1 cellular context compared by ENCODE assay signal in genomic region chr6:33700391-33701050, GRCh38.
A peak's percentile ranks its signal among the peaks of the same experiment; 100 is the strongest.
TF ChIP-seq lines count a peak whose summit lies in the region.

No MANE protein-coding gene starts in this region.

TF ChIP-seq in H1, 55 proteins besides CTCF, POLR2A, EP300 and RAD21:
- 0 out of 2 replicates have a peak, but pooled peaks have one; percentile 26 for TF ChIP-seq POLR2AphosphoS5 (IDR thresholded peaks at IDR 0.05; ENCODE audit: low read depth, low read length)
- no peak for TF ChIP-seq SIRT6 (IDR thresholded peaks at IDR 0.05; ENCODE audit: low read length)
- no peak for TF ChIP-seq ASH2L (IDR thresholded peaks at IDR 0.05; ENCODE audit: low read length)
- TF ChIP-seq JUND (IDR thresholded peaks at IDR 0.05; ENCODE audit: low read length), result peak; percentile 25; the same call in 1 of the 2 replicates
- 0 out of 2 replicates have a peak, but pooled peaks have one; percentile 17 for TF ChIP-seq MAX (IDR thresholded peaks at IDR 0.05)
